8 cellular contexts compared by ENCODE assay signal in genomic region chr4:148216866-148217814, GRCh38.
DNase-seq lines count a peak whose midpoint lies in the region; ATAC-seq and TF ChIP-seq lines count a peak whose summit lies in the region.
"Had no signal": no experiment of that assay in that cellular context is flagged by ENCODE, and none has a peak within 500 bp of the region (broad histone marks: within the 10 kb centered on the region; RNA-seq: fewer than 3 reads in every experiment).

No MANE protein-coding gene starts in this region.

- H3K4me2 ChIP-seq in PC-9, result peak overlapping the region; percentile 19; the same call in 1 of the 2 replicates
- H3K4me2 ChIP-seq in hepatocyte, result peak overlapping the region; percentile 29

- POLR2A ChIA-PET in PC-9 (lab: Charles Lee; ENCODE audit: unreplicated experiment), result interaction anchor here (0.6 kb wide), 1 partner anchor 814 kb away, joined by 3 read pairs; no protein-coding TSS in a partner anchor

- H3K4me1 ChIP-seq in PC-9 (replicated peaks; ENCODE audit: insufficient read depth) (no peaks in the 10 kb centered on the region), hepatocyte (ENCODE audit: insufficient read depth) (peaks cover 6% of the 10 kb centered on the region)

- H4K20me1 ChIP-seq in PC-9 (ENCODE audit: insufficient read depth) (no peaks in the 10 kb centered on the region), hepatocyte (ENCODE audit: insufficient read depth, poor library complexity, severe bottlenecking) (no peaks in the 10 kb centered on the region)

- H3K27me3 ChIP-seq in PC-9 (ENCODE audit: insufficient read depth, low read depth), result no peaks in the 10 kb centered on the region
- H3K27me3 ChIP-seq in hepatocyte, result no peaks in the 10 kb centered on the region
- H3K27me3 ChIP-seq: neutrophil had no signal

- H3K36me3 ChIP-seq in PC-9 (ENCODE audit: low read depth) (no peaks in the 10 kb centered on the region), hepatocyte (replicated peaks; ENCODE audit: insufficient read depth, low read depth) (no peaks in the 10 kb centered on the region)
- H3K36me3 ChIP-seq: neutrophil had no signal

- H3K9me2 ChIP-seq in PC-9 (ENCODE audit: insufficient read depth), result no peaks in the 10 kb centered on the region
- H3K9me2 ChIP-seq in hepatocyte (replicated peaks; ENCODE audit: insufficient read depth), result no peaks in the 10 kb centered on the region

- H3K4me3 ChIP-seq in PC-9 (no peak overlapping the region), hepatocyte (no peak overlapping the region)

- ATAC-seq in GM19023 (IDR thresholded peaks at IDR 0.05; ENCODE audit: unreplicated experiment) (peak; percentile 89), HG02763 (IDR thresholded peaks at IDR 0.05; ENCODE audit: unreplicated experiment) (peak; percentile 95)

- no peak for TF ChIP-seq CTCF in PC-9 (conservative IDR thresholded peaks at IDR 0.05)
- TF ChIP-seq CTCF in hepatocyte (IDR thresholded peaks at IDR 0.05; ENCODE audit: poor library complexity), result no peak

- H3K27ac ChIP-seq in PC-9, result no peak overlapping the region
- H3K27ac ChIP-seq in hepatocyte, result no peak overlapping the region
- H3K27ac ChIP-seq: neutrophil had no signal

- DNase-seq in PC-9 (no peak), hepatocyte (ENCODE audit: low spot score) (no peak), A172 (ENCODE audit: low spot score) (no peak), NCI-H82 (lab: John Stamatoyannopoulos, UW) (no peak)
- no peak for DNase-seq in effector CD8-positive, alpha-beta T cell (lab: John Stamatoyannopoulos, UW)

- H3K9me3 ChIP-seq in PC-9 (ENCODE audit: insufficient read depth, low read depth) (no peaks in the 10 kb centered on the region), hepatocyte (ENCODE audit: low read depth) (no peaks in the 10 kb centered on the region)
- H3K9me3 ChIP-seq: neutrophil had no signal

- CTCF ChIA-PET in PC-9 (lab: Charles Lee), result no interaction called here

- H3K79me2 ChIP-seq in PC-9 (ENCODE audit: low read depth) (no peaks in the 10 kb centered on the region), hepatocyte (no peaks in the 10 kb centered on the region)

- no peaks in the 10 kb centered on the region for H3F3A ChIP-seq in PC-9 (ENCODE audit: insufficient read depth, low read depth)

- WGBS in hepatocyte (ENCODE audit: low lambda C conversion rate, missing lambda C conversion rate), result 87% methylated on average over 5 of the region's 5 CpGs

- H2AFZ ChIP-seq in PC-9, result no peak overlapping the region
- no peak overlapping the region for H2AFZ ChIP-seq in hepatocyte

- no TSS peak for BruUV-seq in PC-9 (replicated peaks; lab: Mats Ljungman, UMichigan)

- intact Hi-C loops in PC-9 (cut with micrococcal nuclease; ENCODE audit: unreplicated experiment), result no loop called here
